ENCODE assay signal across 16 cellular contexts in genomic region chr9:130499804-130500263, GRCh38. TPM values are rescaled to one million over a fixed set of nuclear protein-coding genes. Genes with fewer than 3 reads are reported as not detected.
DNase-seq lines count a peak whose midpoint lies in the region; ATAC-seq and TF ChIP-seq lines count a peak whose summit lies in the region.
"Had no signal": no experiment of that assay in that cellular context is flagged by ENCODE, and none has a peak within 500 bp of the region (broad histone marks: within the 10 kb centered on the region; RNA-seq: fewer than 3 reads in every experiment).

No MANE protein-coding gene starts in this region.

- H3K27me3 ChIP-seq in dorsolateral prefrontal cortex = no peaks in the 10 kb centered on the region
- H3K27me3 ChIP-seq: testis had no signal

- no peak for ATAC-seq in GM18517 (IDR thresholded peaks at IDR 0.05; ENCODE audit: unreplicated experiment)

- H3K27ac ChIP-seq in dorsolateral prefrontal cortex = no peak overlapping the region
- H3K27ac ChIP-seq: testis had no signal

- no peak overlapping the region for H3K4me3 ChIP-seq in dorsolateral prefrontal cortex
- H3K4me3 ChIP-seq: testis had no signal

- no peak for TF ChIP-seq CTCF in dorsolateral prefrontal cortex (IDR thresholded peaks at IDR 0.05 in 54 of 56, conservative IDR thresholded peaks at IDR 0.05 in 2 of 56; ENCODE audit: low read depth in 1 of 56, partially characterized antibody in 56 of 56)

- DNase-seq in NCI-H1417 (lab: John Stamatoyannopoulos, UW) (peak in 2 of 3 experiments; percentile 36 to 61), NCI-H1417 treated with DMSO at 0.1 percent for 48 hours (lab: John Stamatoyannopoulos, UW) (no peak), DMS53 (lab: John Stamatoyannopoulos, UW) (peak; percentile 99), SW480 (ENCODE audit: low spot score) (peak; percentile 95), kidney tubule cell (ENCODE audit: low spot score) (peak; percentile 89), dorsolateral prefrontal cortex (no peak)
- no peak for DNase-seq in NK-92 treated with Interleukin-12 subunit alpha and Interleukin-12 subunit beta, amount 100 ng/mL, for 24 hours (lab: John Stamatoyannopoulos, UW)
- DNase-seq: 8988T; activated CD4-positive, alpha-beta memory T cell treated with anti-CD3 and anti-CD28 coated beads, Interleukin-2, amount 10 ng/mL, durations not matched to agents 7 days and 5 days; DND-41; effector CD4-positive, alpha-beta T cell; mesenchymal stem cell; MV-4-11; T-helper 1 cell had no signal

- intact Hi-C loops in dorsolateral prefrontal cortex (cut with DNase I) = no loop called here

RNA-seq across cellular contexts. Expression of gene ASS1, which starts 55.1 kb away (rescaled TPM):
- 10 to 100 TPM; 18.2 to 91.9 (median 42.6) TPM for total RNA-seq in dorsolateral prefrontal cortex

Comparison
In these comparisons a context has a peak if more than half of its experiments do, and no peak if none do; other contexts are left out.
1. DNase-seq: peak in NCI-H1417 (2 of 3), DMS53 (single experiment), SW480 (single experiment) and kidney tubule cell (single experiment); none in NCI-H1417 treated with DMSO at 0.1 percent for 48 hours (single experiment), dorsolateral prefrontal cortex (0 of 10) and NK-92 treated with Interleukin-12 subunit alpha and Interleukin-12 subunit beta, amount 100 ng/mL, for 24 hours (single experiment).